14 cellular contexts compared by ENCODE assay signal in genomic region chr10:38054361-38054797, GRCh38. TPM values are rescaled to one million over a fixed set of nuclear protein-coding genes. Genes with fewer than 3 reads are reported as not detected.
DNase-seq lines count a peak whose midpoint lies in the region; ATAC-seq, FAIRE-seq and TF ChIP-seq lines count a peak whose summit lies in the region.
"Had no signal": no experiment of that assay in that cellular context is flagged by ENCODE, and none has a peak within 500 bp of the region (broad histone marks: within the 10 kb centered on the region; RNA-seq: fewer than 3 reads in every experiment).

No MANE protein-coding gene starts in this region.

- CTCF ChIA-PET in IMR-90 (lab: Yijun Ruan, JAX): no interaction called here

- dilution Hi-C loops in IMR-90 (cut with HindIII; ENCODE audit: low sequenced_read_pairs, unreplicated experiment): no loop called here

- no peak overlapping the region for H3K56ac ChIP-seq in IMR-90 (ENCODE audit: extremely low read depth, insufficient read depth, low read length)

- no peak for TF ChIP-seq POLR2A in IMR-90 (IDR thresholded peaks at IDR 0.05; ENCODE audit: low read depth, low read length)

- TF ChIP-seq CTCF in AG10803 (conservative IDR thresholded peaks at IDR 0.05; ENCODE audit: low read length) (no peak), IMR-90 (conservative IDR thresholded peaks at IDR 0.05; ENCODE audit: low read depth, low read length) (no peak), bronchial epithelial cell (IDR thresholded peaks at IDR 0.05; ENCODE audit: insufficient read depth, low read length, severe bottlenecking) (no peak), ascending aorta (IDR thresholded peaks at IDR 0.05) (no peak)

- peak; percentile 80 for DNase-seq in AG10803 (ENCODE audit: low read depth)
- DNase-seq in IMR-90: peak; percentile 93
- DNase-seq in bronchial epithelial cell (ENCODE audit: low read depth): peak; percentile 94
- peak; percentile 50 for DNase-seq in kidney tubule cell (ENCODE audit: low spot score)
- DNase-seq in ascending aorta (ENCODE audit: low spot score in 2 of 2): no peak
- DNase-seq: CD8-positive, alpha-beta memory T cell; naive thymus-derived CD4-positive, alpha-beta T cell; NCI-H2081; sigmoid colon had no signal

- H3K27me3 ChIP-seq in IMR-90 (ENCODE audit: control insufficient read depth, insufficient read depth, low read length): no peaks in the 10 kb centered on the region
- no peaks in the 10 kb centered on the region for H3K27me3 ChIP-seq in bronchial epithelial cell (ENCODE audit: control insufficient read depth, insufficient read depth, low read length)
- no peaks in the 10 kb centered on the region for H3K27me3 ChIP-seq in ascending aorta
- H3K27me3 ChIP-seq: sigmoid colon, suprapubic skin had no signal

- H2BK120ac ChIP-seq in IMR-90 (ENCODE audit: low read depth, low read length): no peak overlapping the region

- H2AK5ac ChIP-seq in IMR-90 (ENCODE audit: low read depth, low read length): no peak overlapping the region

- intact Hi-C loops in IMR-90 (cut with micrococcal nuclease) (loop anchor here (1.0 kb wide), 1 partner anchor 44 kb away; the partner anchor contains the start of gene ZNF33A), ascending aorta (cut with DNase I) (no loop called here)

- no peak overlapping the region for H4K5ac ChIP-seq in IMR-90 (ENCODE audit: low read depth, low read length)

- TF ChIP-seq RAD21 in IMR-90 (IDR thresholded peaks at IDR 0.05; ENCODE audit: low read length): no peak

- no peak overlapping the region for H3K4ac ChIP-seq in IMR-90 (ENCODE audit: low read depth, low read length)

- no peak overlapping the region for H3K23ac ChIP-seq in IMR-90 (ENCODE audit: low read depth, low read length)

- H4K20me1 ChIP-seq in IMR-90 (ENCODE audit: insufficient read depth, low read length): no peaks in the 10 kb centered on the region

- ATAC-seq in IMR-90 (ENCODE audit: low read depth) (peak; percentile 88), GM18909 (IDR thresholded peaks at IDR 0.05; ENCODE audit: poor library complexity, unreplicated experiment) (no peak), HG03196 (IDR thresholded peaks at IDR 0.05; ENCODE audit: unreplicated experiment) (no peak), HG03039 (IDR thresholded peaks at IDR 0.05; ENCODE audit: unreplicated experiment) (no peak)
- ATAC-seq: esophagus mucosa; naive thymus-derived CD4-positive, alpha-beta T cell had no signal

- no peak overlapping the region for H2AK9ac ChIP-seq in IMR-90 (replicated peaks; ENCODE audit: low read depth, low read length, poor library complexity)

- H4K8ac ChIP-seq in IMR-90 (ENCODE audit: low read depth in 2 of 2, low read length in 2 of 2): no peak overlapping the region

- H3K9ac ChIP-seq in IMR-90 (ENCODE audit: low read depth, low read length): no peak overlapping the region

- FAIRE-seq in bronchial epithelial cell (lab: Jason Lieb, UNC): no peak

- no peak overlapping the region for H3K18ac ChIP-seq in IMR-90 (ENCODE audit: low read depth, low read length)

- H3K9me1 ChIP-seq in IMR-90 (ENCODE audit: insufficient read depth, low read length): no peaks in the 10 kb centered on the region

- H2BK20ac ChIP-seq in IMR-90 (ENCODE audit: low read depth, low read length): no peak overlapping the region

- H4K91ac ChIP-seq in IMR-90 (ENCODE audit: insufficient read depth, low read depth, low read length): no peak overlapping the region

- no peak overlapping the region for H2AFZ ChIP-seq in IMR-90 (replicated peaks; ENCODE audit: low read length, poor library complexity)

- POLR2A ChIA-PET in IMR-90 (lab: Charles Lee; ENCODE audit: unreplicated experiment): no interaction called here

- no peak overlapping the region for H2BK15ac ChIP-seq in IMR-90 (ENCODE audit: low read depth, low read length)

- in situ Hi-C loops in IMR-90 (cut with MboI; ENCODE audit: low sequenced_read_pairs): no loop called here

- peak overlapping the region; percentile 36 for H2BK5ac ChIP-seq in IMR-90 (ENCODE audit: low read depth, low read length, poor library complexity, severe bottlenecking)

- H3K27ac ChIP-seq in IMR-90 (ENCODE audit: insufficient read depth, low read length) (no peak overlapping the region; the same call in 1 of the 2 replicates), ascending aorta (no peak overlapping the region)
- H3K27ac ChIP-seq: sigmoid colon, suprapubic skin had no signal

- no peaks in the 10 kb centered on the region for H3K79me1 ChIP-seq in IMR-90 (ENCODE audit: low read depth in 1 of 2, low read length in 2 of 2)

- H3K9me3 ChIP-seq in IMR-90 (ENCODE audit: control insufficient read depth, insufficient read depth, low read length) (peaks cover 12% of the 10 kb centered on the region), ascending aorta (peaks cover 33 to 74% of the 10 kb centered on the region in 2 donors)

- no TSS peak for BruUV-seq in IMR-90 (replicated peaks; lab: Mats Ljungman, UMichigan)

- no peak overlapping the region for H3K4me2 ChIP-seq in IMR-90 (ENCODE audit: low read depth, low read length)

- H3K4me3 ChIP-seq in AG10803 (ENCODE audit: low read length) (no peak overlapping the region), IMR-90 (ENCODE audit: insufficient read depth, low read depth, low read length) (no peak overlapping the region), bronchial epithelial cell (ENCODE audit: low read depth, low read length) (no peak overlapping the region), ascending aorta (no peak overlapping the region)
- H3K4me3 ChIP-seq: sigmoid colon, suprapubic skin had no signal

- no peak overlapping the region for H3K14ac ChIP-seq in IMR-90 (replicated peaks; ENCODE audit: low read depth, low read length)

- H3K36me3 ChIP-seq in IMR-90 (ENCODE audit: control insufficient read depth, insufficient read depth, low read length) (peaks cover 7% of the 10 kb centered on the region; the same call in 1 of the 2 replicates), bronchial epithelial cell (ENCODE audit: control insufficient read depth, insufficient read depth, low read length) (peaks cover 2% of the 10 kb centered on the region), ascending aorta (peaks cover 49 to 78% of the 10 kb centered on the region in 2 donors)

- H3K4me1 ChIP-seq in IMR-90 (ENCODE audit: control insufficient read depth, insufficient read depth, low read length) (0 out of 2 replicates have a peak, but pooled peaks cover 1% of the 10 kb centered on the region), ascending aorta (no peaks in the 10 kb centered on the region)
- H3K4me1 ChIP-seq: sigmoid colon, suprapubic skin had no signal

TF ChIP-seq in IMR-90, 13 proteins besides CTCF, POLR2A, EP300 and RAD21:
- TF ChIP-seq MXI1 (IDR thresholded peaks at IDR 0.05; ENCODE audit: borderline replicate concordance, low read depth, low read length): no peak
- no peak for TF ChIP-seq RFX5 (IDR thresholded peaks at IDR 0.05; ENCODE audit: low read depth, low read length)
- TF ChIP-seq CEBPB (IDR thresholded peaks at IDR 0.05; ENCODE audit: low read depth, low read length): peak; percentile 91
- TF ChIP-seq CHD1 (IDR thresholded peaks at IDR 0.05; ENCODE audit: low read depth, low read length): no peak
- no peak for TF ChIP-seq ELK1 (IDR thresholded peaks at IDR 0.05; ENCODE audit: borderline replicate concordance, low read depth, low read length)
- TF ChIP-seq MAFK (IDR thresholded peaks at IDR 0.05; ENCODE audit: low read depth, low read length): peak; percentile 92
- TF ChIP-seq MAZ (IDR thresholded peaks at IDR 0.05; ENCODE audit: borderline replicate concordance, low read depth, low read length): no peak
- peak; percentile 46; the same call in 1 of the 2 replicates for TF ChIP-seq FOS (IDR thresholded peaks at IDR 0.05; ENCODE audit: low read depth, low read length)
- TF ChIP-seq SMC3 (IDR thresholded peaks at IDR 0.05; ENCODE audit: low read depth, low read length): no peak
- TF ChIP-seq, protein P1, sequence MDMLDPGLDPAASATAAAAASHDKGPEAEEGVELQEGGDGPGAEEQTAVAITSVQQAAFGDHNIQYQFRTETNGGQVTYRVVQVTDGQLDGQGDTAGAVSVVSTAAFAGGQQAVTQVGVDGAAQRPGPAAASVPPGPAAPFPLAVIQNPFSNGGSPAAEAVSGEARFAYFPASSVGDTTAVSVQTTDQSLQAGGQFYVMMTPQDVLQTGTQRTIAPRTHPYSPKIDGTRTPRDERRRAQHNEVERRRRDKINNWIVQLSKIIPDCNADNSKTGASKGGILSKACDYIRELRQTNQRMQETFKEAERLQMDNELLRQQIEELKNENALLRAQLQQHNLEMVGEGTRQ (IDR thresholded peaks at IDR 0.05; ENCODE audit: low read depth, low read length): no peak
- peak; percentile 48; the same call in 1 of the 2 replicates for TF ChIP-seq NFE2L2 (IDR thresholded peaks at IDR 0.05; ENCODE audit: low read depth, low read length)
- no peak for TF ChIP-seq RCOR1 (IDR thresholded peaks at IDR 0.05; ENCODE audit: insufficient replicate concordance, low read length)
- no peak for TF ChIP-seq BHLHE40 (IDR thresholded peaks at IDR 0.05; ENCODE audit: low read depth, low read length)

RNA-seq across cellular contexts. Expression of gene ZNF37A, which starts 39.8 kb away (rescaled TPM):
- total RNA-seq in IMR-90 (2012; rRNA removed) (8.6 and 10.0 TPM in 2 replicates), bronchial epithelial cell (12.1 and 14.6 TPM in 2 replicates), ascending aorta (2.8 TPM)
- 3.6 and 5.5 TPM in 2 replicates for polyA plus RNA-seq in IMR-90 (2012; rRNA removed)
- 1.1 and 3.0 TPM in 2 replicates for polyA plus RNA-seq in IMR-90 (2012; cell fraction: cytosol; rRNA removed)
- 4.8 and 13.6 TPM in 2 replicates for polyA plus RNA-seq in IMR-90 (2012; cell fraction: nucleus; rRNA removed; ENCODE audit: low replicate concordance)

RNA-seq across cellular contexts. Expression of gene ZNF33A, which starts 43.9 kb away (rescaled TPM):
- total RNA-seq in IMR-90 (2012; rRNA removed) (11.4 and 14.3 TPM in 2 replicates), bronchial epithelial cell (17.8 and 21.3 TPM in 2 replicates), ascending aorta (8.0 TPM)
- 3.9 and 5.6 TPM in 2 replicates for polyA plus RNA-seq in IMR-90 (2012; rRNA removed)
- 1.1 and 1.7 TPM in 2 replicates for polyA plus RNA-seq in IMR-90 (2012; cell fraction: cytosol; rRNA removed)
- 1.6 and 14.8 TPM in 2 replicates for polyA plus RNA-seq in IMR-90 (2012; cell fraction: nucleus; rRNA removed; ENCODE audit: low replicate concordance)

Comparison
In these comparisons a context has a peak if more than half of its experiments do, and no peak if none do; other contexts are left out.
1. DNase-seq: peak in AG10803 (single experiment), IMR-90 (single experiment), bronchial epithelial cell (single experiment) and kidney tubule cell (single experiment); none in ascending aorta (0 of 2).